In the genomic region with DNA sequence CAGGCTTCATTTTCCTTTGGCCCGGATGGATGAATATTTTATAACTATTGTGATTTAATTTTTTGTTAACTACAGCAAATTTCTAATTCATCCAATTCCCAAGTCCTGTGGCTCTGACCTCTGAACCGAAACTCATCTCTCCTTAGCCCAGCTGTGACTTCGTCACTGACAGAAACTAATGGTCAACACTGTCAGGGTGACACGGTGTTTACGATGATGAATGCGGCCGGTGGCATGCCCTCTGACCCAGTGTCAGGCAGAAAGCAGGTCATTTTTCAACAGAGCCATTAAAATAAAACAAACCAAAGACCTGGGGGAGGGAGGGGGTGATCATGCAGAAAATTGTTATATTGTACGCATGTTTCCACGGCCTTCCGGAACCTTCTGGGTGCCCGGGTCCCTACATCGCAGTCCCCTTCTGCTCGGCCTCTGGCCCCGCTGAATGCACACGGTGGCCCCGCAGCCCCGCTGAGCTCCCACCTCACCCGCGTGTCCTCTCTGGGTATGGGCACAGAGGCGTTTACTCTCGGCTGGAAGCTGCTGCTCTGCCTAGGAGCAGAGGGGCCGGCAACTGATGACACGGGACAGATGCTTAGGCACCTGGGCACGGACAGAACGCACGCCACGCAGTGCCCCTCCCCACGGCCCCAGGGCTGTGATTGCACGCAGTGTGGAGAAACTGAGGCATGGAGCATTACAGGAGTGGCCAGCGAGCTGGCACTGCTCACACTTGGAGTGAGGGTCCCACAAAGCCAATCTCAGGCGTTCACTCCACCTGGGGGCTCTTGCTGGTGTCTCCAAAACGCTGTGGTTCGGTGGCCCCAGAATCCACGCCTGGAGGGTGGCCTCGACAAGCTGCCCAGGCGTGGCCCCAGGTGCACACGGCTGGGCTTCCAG, we compare ENCODE assay signal across 23 cellular contexts. TPM values are rescaled to one million over a fixed set of nuclear protein-coding genes. Genes with fewer than 3 reads are reported as not detected.
DNase-seq lines count a peak whose midpoint lies in the region; ATAC-seq, FAIRE-seq and TF ChIP-seq lines count a peak whose summit lies in the region.
"Had no signal": no experiment of that assay in that cellular context is flagged by ENCODE, and none has a peak within 500 bp of the region (broad histone marks: within the 10 kb centered on the region; RNA-seq: fewer than 3 reads in every experiment).

No MANE protein-coding gene starts in this region.

- no peak overlapping the region for H3K23ac ChIP-seq in H1 (ENCODE audit: insufficient read length)

- H3K23me2 ChIP-seq in H1 (ENCODE audit: low read depth, low read length): peaks cover 11% of the 10 kb centered on the region; the same call in 1 of the 2 replicates

- H2BK15ac ChIP-seq in H1 (ENCODE audit: low read length): no peak overlapping the region

- H3K27ac Mint-ChIP-seq in Caco-2 (ENCODE audit: unreplicated experiment): peak overlapping the region; percentile 26
- H3K27ac Mint-ChIP-seq: CD4-positive, alpha-beta T cell; H9 had no signal

- no peaks in the 10 kb centered on the region for H3K4me1 Mint-ChIP-seq in Caco-2 (ENCODE audit: low read depth, unreplicated experiment)

- H2AFZ ChIP-seq in H1 (ENCODE audit: low read length): no peak overlapping the region

- H2BK5ac ChIP-seq in H1 (ENCODE audit: low read depth, low read length): no peak overlapping the region

- H3K14ac ChIP-seq in H1 (ENCODE audit: insufficient read length): no peak overlapping the region

- 0 out of 2 replicates have a peak overlapping the region, but pooled peaks have one; percentile 17 for H2BK12ac ChIP-seq in H1 (ENCODE audit: low read depth, low read length)

- 64% methylated on average over 34 of the region's 37 CpGs for WGBS in A549 (ENCODE audit: missing lambda C conversion rate)
- 91% methylated on average over 37 of the region's 37 CpGs; no CpG with 5 or more reads in 1 of the 2 experiments for WGBS in H1 (ENCODE audit: extremely low coverage in 1 of 2, insufficient coverage in 1 of 2, insufficient read length in 1 of 2, insufficient replicate concordance in 2 of 2, low coverage in 1 of 2, low lambda C conversion rate in 2 of 2, missing lambda C conversion rate in 1 of 2), 2 experiments
- WGBS in right lobe of liver (ENCODE audit: insufficient coverage, low coverage, low lambda C conversion rate, missing lambda C conversion rate): 37% methylated on average over 16 of the region's 37 CpGs

- no peaks in the 10 kb centered on the region for H3K36me3 Mint-ChIP-seq in Caco-2 (ENCODE audit: insufficient read depth, unreplicated experiment)

- no peak for DNase-seq in A549 (ENCODE audit: low read depth in 1 of 2, low spot score in 1 of 2)
- peak; percentile 35 to 67 for DNase-seq in Caco-2
- DNase-seq in H1 (ENCODE audit: low read depth in 1 of 2, low spot score in 2 of 2): no peak
- DNase-seq in right lobe of liver: peak in 1 of 3 donors; percentile 70
- no peak for DNase-seq in GM13976 (ENCODE audit: low spot score)
- no peak for DNase-seq in inferior parietal cortex (ENCODE audit: extremely low spot score)
- DNase-seq: CD4-positive, alpha-beta T cell; DMS153; GDM1; H9; NCI-H1105; NCI-H146; NCI-H2029 treated with DMSO at 0.1 percent for 48 hours; NCI-H345; NCI-H524; NCI-H774 had no signal

- intact Hi-C loops in Caco-2 (cut with micrococcal nuclease; ENCODE audit: unreplicated experiment): no loop called here
- intact Hi-C loops in right lobe of liver (cut with DNase I): no loop called here

- no peak overlapping the region for H2BK20ac ChIP-seq in H1 (ENCODE audit: low read length)

- no peak overlapping the region for H3K4ac ChIP-seq in H1 (replicated peaks; ENCODE audit: insufficient read length, low read depth, low read length)

- TF ChIP-seq EP300 in A549 (IDR thresholded peaks at IDR 0.05) (no peak), H1 (IDR thresholded peaks at IDR 0.05; ENCODE audit: borderline replicate concordance in 1 of 2, low read depth in 2 of 2, low read length in 2 of 2) (no peak)

- H4K5ac ChIP-seq in H1 (ENCODE audit: insufficient read length, low read depth, low read length): no peak overlapping the region

- no peak overlapping the region for H2AK5ac ChIP-seq in H1 (ENCODE audit: low read depth, low read length)

- H3K9me3 Mint-ChIP-seq in Caco-2 (ENCODE audit: unreplicated experiment): no peaks in the 10 kb centered on the region
- H3K9me3 Mint-ChIP-seq: CD4-positive, alpha-beta T cell; H9 had no signal

- CTCF ChIA-PET in A549 (lab: Yijun Ruan, JAX): interaction anchor here (1.0 to 2.3 kb wide), 6 partner anchors 12 to 158 kb away, joined by 3 to 17 read pairs (median 4); no protein-coding TSS in a partner anchor
- CTCF ChIA-PET in Caco-2 (lab: Charles Lee): no interaction called here
- CTCF ChIA-PET in H1 (lab: Charles Lee; ENCODE audit: partially characterized antibody): interaction anchor here (0.7 to 2.1 kb wide), 5 partner anchors 12 to 157 kb away, joined by 3 to 10 read pairs (median 3); no protein-coding TSS in a partner anchor

- TF ChIP-seq POLR2A in A549 (IDR thresholded peaks at IDR 0.05; ENCODE audit: low read length) (no peak), H1 (IDR thresholded peaks at IDR 0.05; ENCODE audit: control extremely low read depth in 1 of 2, low read depth in 2 of 2, low read length in 2 of 2) (no peak), right lobe of liver (IDR thresholded peaks at IDR 0.05) (no peak)

- POLR2A ChIA-PET in A549 (lab: Yijun Ruan, JAX) (no interaction called here), Caco-2 (lab: Charles Lee) (interaction anchor here (1.3 kb wide), 1 partner anchor 67 kb away, joined by 4 read pairs; a partner anchor contains a TSS), H1 (lab: Charles Lee; ENCODE audit: partially characterized antibody) (interaction anchor here (1.6 kb wide), 1 partner anchor 34 kb away, joined by 4 read pairs; no protein-coding TSS in a partner anchor)

- peaks cover 0 to 15% of the 10 kb centered on the region in 2 experiments for H4K20me1 ChIP-seq in H1 (replicated peaks in 1 of 2; ENCODE audit: control insufficient read depth in 1 of 2, insufficient read depth in 2 of 2, low read length in 2 of 2)

- H3K79me1 ChIP-seq in H1 (ENCODE audit: low read depth, low read length): no peaks in the 10 kb centered on the region

- no peak overlapping the region for H3K4me3 Mint-ChIP-seq in Caco-2 (ENCODE audit: unreplicated experiment)
- H3K4me3 Mint-ChIP-seq: CD4-positive, alpha-beta T cell; H9 had no signal

- no peak for ATAC-seq in A549
- peak; percentile 31 to 64 (median 61) for ATAC-seq in right lobe of liver
- ATAC-seq in GM18502 (IDR thresholded peaks at IDR 0.05; ENCODE audit: poor library complexity, unreplicated experiment): no peak

- H4K91ac ChIP-seq in H1 (replicated peaks; ENCODE audit: insufficient read length, low read length): no peak overlapping the region

- TF ChIP-seq RAD21 in A549 (conservative IDR thresholded peaks at IDR 0.05 in 1 of 2, IDR thresholded peaks at IDR 0.05 in 1 of 2): no peak
- no peak for TF ChIP-seq RAD21 in H1 (IDR thresholded peaks at IDR 0.05 in 1 of 2, conservative IDR thresholded peaks at IDR 0.05 in 1 of 2; ENCODE audit: low read depth in 2 of 2, low read length in 2 of 2)

- H3K9me3 ChIP-seq in A549 (no peaks in the 10 kb centered on the region), Caco-2 (no peaks in the 10 kb centered on the region; the same call in 1 of the 2 replicates), H1 (ENCODE audit: insufficient read depth in 2 of 2, low read depth in 1 of 2, low read length in 1 of 2) (peaks cover 4 to 10% of the 10 kb centered on the region in 2 experiments; a peak in 2 of 4 replicates), right lobe of liver (no peaks in the 10 kb centered on the region)
- H3K9me3 ChIP-seq: SJSA1 had no signal

- H3K4me1 ChIP-seq in A549 (no peaks in the 10 kb centered on the region), Caco-2 (peaks cover 20% of the 10 kb centered on the region), H1 (replicated peaks in 1 of 4; ENCODE audit: control insufficient read depth in 3 of 4, insufficient read depth in 4 of 4, low read length in 3 of 4) (no peaks in the 10 kb centered on the region; a peak in 1 of 7 replicates), right lobe of liver (peaks cover 0 to 19% (median 8%) of the 10 kb centered on the region in 4 donors)

- no peaks in the 10 kb centered on the region for H3K36me3 ChIP-seq in Caco-2 (ENCODE audit: control insufficient read depth, insufficient read depth, low read length)
- no peaks in the 10 kb centered on the region; a peak in 1 of 8 replicates for H3K36me3 ChIP-seq in H1 (ENCODE audit: control insufficient read depth in 2 of 4, insufficient read depth in 4 of 4, low read length in 3 of 4)
- no peaks in the 10 kb centered on the region for H3K36me3 ChIP-seq in right lobe of liver
- H3K36me3 ChIP-seq: SJSA1 had no signal

- H2BK120ac ChIP-seq in H1 (replicated peaks; ENCODE audit: low read depth, low read length): no peak overlapping the region

- no peak overlapping the region for H3K27ac ChIP-seq in A549
- no peak overlapping the region for H3K27ac ChIP-seq in H1 (ENCODE audit: low read depth, low read length)
- H3K27ac ChIP-seq in right lobe of liver: peak overlapping the region; percentile 55 to 95 (median 82)
- H3K27ac ChIP-seq: HL-60, KMS-11, SJSA1 had no signal

- TF ChIP-seq CTCF in A549 (IDR thresholded peaks at IDR 0.05) (no peak), Caco-2 (IDR thresholded peaks at IDR 0.05; ENCODE audit: insufficient read depth in 1 of 2, low read depth in 1 of 2, low read length in 1 of 2, severe bottlenecking in 1 of 2, unreplicated experiment in 1 of 2) (no peak), H1 (IDR thresholded peaks at IDR 0.05; ENCODE audit: control extremely low read depth in 1 of 3, insufficient read depth in 1 of 3, low read depth in 1 of 3, low read length in 3 of 3) (no peak), right lobe of liver (IDR thresholded peaks at IDR 0.05) (no peak), GM13976 (IDR thresholded peaks at IDR 0.05; ENCODE audit: borderline replicate concordance, control extremely low read depth, extremely low read depth, insufficient read depth, missing control alignments) (no peak)

- H3K4me2 ChIP-seq in A549: no peak overlapping the region
- no peak overlapping the region for H3K4me2 ChIP-seq in H1 (ENCODE audit: insufficient read depth in 1 of 2, low read depth in 2 of 2, low read length in 2 of 2)

- FAIRE-seq in A549 (lab: Jason Lieb, UNC) (no peak), H1 (lab: Jason Lieb, UNC) (no peak)
- FAIRE-seq: GM19239, RCC 7860 had no signal

- H3K56ac ChIP-seq in H1 (replicated peaks; ENCODE audit: insufficient read length, low read depth, low read length): no peak overlapping the region

- in situ Hi-C loops in GM13976 (cut with MboI; ENCODE audit: low sequenced_read_pairs, unreplicated experiment): no loop called here

- no peak overlapping the region for H4K8ac ChIP-seq in H1 (ENCODE audit: extremely low read depth, insufficient read depth, low read length)

- no peaks in the 10 kb centered on the region for H3K79me2 ChIP-seq in H1 (ENCODE audit: control insufficient read depth in 1 of 2, insufficient read depth in 2 of 2, low read length in 2 of 2)

- H3K9ac ChIP-seq in H1 (replicated peaks in 1 of 4; ENCODE audit: extremely low read depth in 1 of 4, low read depth in 3 of 4, low read length in 3 of 4): no peak overlapping the region
- H3K9ac ChIP-seq: KMS-11 had no signal

- no peak overlapping the region for H3K4me3 ChIP-seq in A549
- no peak overlapping the region for H3K4me3 ChIP-seq in Caco-2 (ENCODE audit: low read depth, low read length)
- no peak overlapping the region for H3K4me3 ChIP-seq in H1 (ENCODE audit: extremely low read depth in 1 of 4, insufficient read depth in 2 of 4, low read depth in 3 of 4, low read length in 4 of 4)
- H3K4me3 ChIP-seq in right lobe of liver: no peak overlapping the region
- H3K4me3 ChIP-seq: SJSA1 had no signal

- no peaks in the 10 kb centered on the region for H3K27me3 ChIP-seq in Caco-2 (replicated peaks; ENCODE audit: control insufficient read depth, insufficient read depth, low read length)
- no peaks in the 10 kb centered on the region for H3K27me3 ChIP-seq in H1 (replicated peaks in 1 of 4; ENCODE audit: control insufficient read depth in 3 of 4, extremely low read depth in 1 of 4, insufficient read depth in 3 of 4, low read length in 3 of 4)
- H3K27me3 ChIP-seq in right lobe of liver: no peaks in the 10 kb centered on the region

- H3K18ac ChIP-seq in H1 (ENCODE audit: extremely low read depth, low read length): no peak overlapping the region

- no TSS peak for BruUV-seq in Caco-2 (replicated peaks; lab: Mats Ljungman, UMichigan)

- no peaks in the 10 kb centered on the region for H3K27me3 Mint-ChIP-seq in Caco-2 (ENCODE audit: insufficient read depth, unreplicated experiment)
- H3K27me3 Mint-ChIP-seq: CD4-positive, alpha-beta T cell had no signal

RNA-seq across cellular contexts. Expression of a gene that starts 8.1 kb away (rescaled TPM):
- polyA plus RNA-seq in A549 (2011; rRNA removed) (under 0.01 and 0.03 TPM in 2 replicates), A549 (2017; fragmentation: RNase III; extraction: RNeasy Plus Mini Kit Qiagen cat#74134 plus additional on column Dnase treatment) (0.03 TPM in 1 of 3 replicates, not detected in the others), H1 (2011; rRNA removed) (0.02 TPM in 2 replicates)
- not detected in 2 replicates for polyA plus RNA-seq in A549 (2012; cell fraction: cytosol; rRNA removed)
- 0.02 and 0.04 TPM in 2 replicates for polyA plus RNA-seq in A549 (2012; cell fraction: nucleus; rRNA removed)
- polyA minus RNA-seq in A549 (2011; rRNA and poly(A)+ RNA removed): 0.08 TPM in 1 of 2 replicates, not detected in the other
- total RNA-seq in Caco-2 (2022) (0.09 and 0.11 TPM in 2 replicates), right lobe of liver (under 1 TPM in 3 of 6 experiments, not detected in 3; 0.09 to 0.80 (median 0.62) TPM)
- total RNA-seq in H1 (2021; fragmentation: NEBNext Ultra II Directional; extraction: Animal tissue kit (Norgen Biotek cat#: 25700)): not detected in 2 replicates
- polyA plus RNA-seq in H1 (2011; cell fraction: cytosol; rRNA removed): 0.01 TPM
- polyA plus RNA-seq in H1 (2011; cell fraction: nucleus; rRNA removed): 0.07 TPM
- polyA plus RNA-seq in H1 (2012, experiment 1 of 2): 0.03 TPM in 2 of 4 replicates, not detected in the others
- 0.03 TPM for polyA plus RNA-seq in H1 (2012, experiment 2 of 2)
- polyA plus RNA-seq in H1 (2013, experiment 1 of 2): 0.02 TPM
- under 0.01 TPM for polyA plus RNA-seq in H1 (2013, experiment 2 of 2)
- polyA minus RNA-seq in H1 (2011; rRNA and poly(A)+ RNA removed): 0.06 TPM in 1 of 2 replicates, not detected in the other
- not detected for polyA minus RNA-seq in H1 (2011; cell fraction: cytosol; rRNA and poly(A)+ RNA removed)
- not detected for polyA minus RNA-seq in H1 (2011; cell fraction: nucleus; rRNA and poly(A)+ RNA removed)
- total RNA-seq: CD4-positive, alpha-beta T cell; SJSA1 had no signal
- polyA plus RNA-seq: BJ had no signal

RNA-seq across cellular contexts. Expression of a gene that starts 31.6 kb away (rescaled TPM):
- polyA plus RNA-seq in A549 (2011; rRNA removed): 2.1 TPM in 2 replicates
- 6.5 and 10.5 TPM in 2 replicates for polyA plus RNA-seq in A549 (2012; cell fraction: cytosol; rRNA removed)
- 29.9 and 39.9 TPM in 2 replicates for polyA plus RNA-seq in A549 (2012; cell fraction: nucleus; rRNA removed)
- polyA plus RNA-seq in A549 (2017; fragmentation: RNase III; extraction: RNeasy Plus Mini Kit Qiagen cat#74134 plus additional on column Dnase treatment): 8.2 to 9.9 TPM (median 8.8 TPM) in 3 replicates
- 1.8 and 2.7 TPM in 2 replicates for polyA minus RNA-seq in A549 (2011; rRNA and poly(A)+ RNA removed)
- total RNA-seq in Caco-2 (2022): 25.7 and 26.5 TPM in 2 replicates
- total RNA-seq in H1 (2021; fragmentation: NEBNext Ultra II Directional; extraction: Animal tissue kit (Norgen Biotek cat#: 25700)): 15.7 and 18.0 TPM in 2 replicates
- polyA plus RNA-seq in H1 (2011; rRNA removed): 12.8 and 19.8 TPM in 2 replicates
- 13.8 TPM for polyA plus RNA-seq in H1 (2011; cell fraction: cytosol; rRNA removed)
- polyA plus RNA-seq in H1 (2011; cell fraction: nucleus; rRNA removed): 39.2 TPM
- polyA plus RNA-seq in H1 (2012, experiment 1 of 2): 9.3 to 15.2 TPM (median 14.5 TPM) in 4 replicates
- polyA plus RNA-seq in H1 (2012, experiment 2 of 2): 12.0 TPM
- polyA plus RNA-seq in H1 (2013, experiment 1 of 2): 14.4 TPM
- polyA plus RNA-seq in H1 (2013, experiment 2 of 2): 13.9 TPM
- 3.5 and 4.2 TPM in 2 replicates for polyA minus RNA-seq in H1 (2011; rRNA and poly(A)+ RNA removed)
- 12.7 TPM for polyA minus RNA-seq in H1 (2011; cell fraction: cytosol; rRNA and poly(A)+ RNA removed)
- 11.2 TPM for polyA minus RNA-seq in H1 (2011; cell fraction: nucleus; rRNA and poly(A)+ RNA removed)
- 1 to 10 TPM; 1.3 to 4.8 (median 4.1) TPM for total RNA-seq in right lobe of liver

RNA-seq across cellular contexts. Expression of a gene that starts 50.2 kb away (rescaled TPM):
- 29.5 and 30.2 TPM in 2 replicates for polyA plus RNA-seq in A549 (2011; rRNA removed)
- polyA plus RNA-seq in A549 (2012; cell fraction: cytosol; rRNA removed): 19.5 and 21.6 TPM in 2 replicates
- 41.9 and 47.6 TPM in 2 replicates for polyA plus RNA-seq in A549 (2012; cell fraction: nucleus; rRNA removed)
- 22.3 to 23.0 TPM (median 22.9 TPM) in 3 replicates for polyA plus RNA-seq in A549 (2017; fragmentation: RNase III; extraction: RNeasy Plus Mini Kit Qiagen cat#74134 plus additional on column Dnase treatment)
- polyA minus RNA-seq in A549 (2011; rRNA and poly(A)+ RNA removed): 15.5 and 16.6 TPM in 2 replicates
- 26.9 and 29.6 TPM in 2 replicates for total RNA-seq in Caco-2 (2022)
- 27.5 and 28.6 TPM in 2 replicates for total RNA-seq in H1 (2021; fragmentation: NEBNext Ultra II Directional; extraction: Animal tissue kit (Norgen Biotek cat#: 25700))
- 18.0 and 21.8 TPM in 2 replicates for polyA plus RNA-seq in H1 (2011; rRNA removed)
- polyA plus RNA-seq in H1 (2011; cell fraction: cytosol; rRNA removed): 20.4 TPM
- 52.2 TPM for polyA plus RNA-seq in H1 (2011; cell fraction: nucleus; rRNA removed)
- 18.2 to 24.6 TPM (median 21.8 TPM) in 4 replicates for polyA plus RNA-seq in H1 (2012, experiment 1 of 2)
- polyA plus RNA-seq in H1 (2012, experiment 2 of 2): 13.5 TPM
- 27.3 TPM for polyA plus RNA-seq in H1 (2013, experiment 1 of 2)
- polyA plus RNA-seq in H1 (2013, experiment 2 of 2): 25.5 TPM
- 17.0 and 19.8 TPM in 2 replicates for polyA minus RNA-seq in H1 (2011; rRNA and poly(A)+ RNA removed)
- 10.7 TPM for polyA minus RNA-seq in H1 (2011; cell fraction: cytosol; rRNA and poly(A)+ RNA removed)
- polyA minus RNA-seq in H1 (2011; cell fraction: nucleus; rRNA and poly(A)+ RNA removed): 13.1 TPM
- 1 to 10 TPM; 2.9 to 8.7 (median 6.4) TPM for total RNA-seq in right lobe of liver

Comparison
In these comparisons a context has a peak if more than half of its experiments do, and no peak if none do; other contexts are left out.
1. ATAC-seq: peak in right lobe of liver (4 of 4); none in A549 (0 of 2) and GM18502 (single experiment).
2. DNase-seq: peak in Caco-2 (2 of 2); none in A549 (0 of 2), H1 (0 of 2), GM13976 (single experiment) and inferior parietal cortex (single experiment).
3. H3K27ac ChIP-seq: peak in right lobe of liver (3 of 3); none in A549 (0 of 2) and H1 (single experiment).